In genomic region chr4:115688961-115689360, GRCh38 we compare ENCODE assay signal across 32 cellular contexts.
"Had no signal": no experiment of that assay in that cellular context is flagged by ENCODE, and none has a peak within 500 bp of the region (broad histone marks: within the 10 kb centered on the region; RNA-seq: fewer than 3 reads in every experiment).

No MANE protein-coding gene starts in this region.

- H3K36me3 ChIP-seq: ascending aorta, breast epithelium, cardiac muscle cell, colonic mucosa, heart left ventricle had no signal

- H3K27ac Mint-ChIP-seq: activated CD4-positive, alpha-beta memory T cell treated with anti-CD3 and anti-CD28 coated beads, Interleukin-2, amount 10 ng/mL, durations not matched to agents 7 days and 5 days; activated CD4-positive, alpha-beta T cell treated with anti-CD3 and anti-CD28 coated beads, Interleukin-2, amount 10 ng/mL, durations not matched to agents 7 days and 5 days; activated naive CD4-positive, alpha-beta T cell treated with anti-CD3 and anti-CD28 coated beads, Interleukin-2, amount 10 ng/mL, durations not matched to agents 7 days and 5 days; activated naive CD4-positive, alpha-beta T cell treated with anti-CD3 and anti-CD28 coated beads, Interleukin-2, amount 50 U/mL, for 72 hours; activated naive CD8-positive, alpha-beta T cell treated with anti-CD3 and anti-CD28 coated beads, Interleukin-2, amount 10 ng/mL, durations not matched to agents 7 days and 5 days; activated T-cell treated with anti-CD3 and anti-CD28 coated beads, Interleukin-2, amount 50 U/mL, for 24 hours; activated T-cell treated with anti-CD3 and anti-CD28 coated beads, Interleukin-2, amount 50 U/mL, for 72 hours; brain; WTC11 had no signal

- H3K9me3 ChIP-seq: ascending aorta, colonic mucosa had no signal

- H3K4me1 ChIP-seq: ascending aorta, breast epithelium, colonic mucosa, heart left ventricle had no signal

- FAIRE-seq: endometrium, endothelial cell of umbilical vein, frontal cortex had no signal

- H3K27me3 ChIP-seq: ascending aorta, breast epithelium, cardiac muscle cell, colonic mucosa, heart left ventricle had no signal

- H3K36me3 Mint-ChIP-seq: activated naive CD4-positive, alpha-beta T cell treated with anti-CD3 and anti-CD28 coated beads, Interleukin-2, amount 10 ng/mL, durations not matched to agents 7 days and 5 days; activated naive CD4-positive, alpha-beta T cell treated with anti-CD3 and anti-CD28 coated beads, Interleukin-2, amount 50 U/mL, for 72 hours; activated naive CD8-positive, alpha-beta T cell treated with anti-CD3 and anti-CD28 coated beads, Interleukin-2, amount 10 ng/mL, durations not matched to agents 7 days and 5 days; brain; WTC11 had no signal

- ATAC-seq: activated naive CD4-positive, alpha-beta T cell treated with anti-CD3 and anti-CD28 coated beads, Interleukin-2, amount 50 U/mL, for 72 hours; activated T-cell treated with anti-CD3 and anti-CD28 coated beads, Interleukin-2, amount 50 U/mL, for 72 hours; esophagus mucosa; heart left ventricle; WTC11 had no signal

- H3K27me3 Mint-ChIP-seq: activated CD4-positive, alpha-beta memory T cell treated with anti-CD3 and anti-CD28 coated beads, Interleukin-2, amount 10 ng/mL, durations not matched to agents 7 days and 5 days; activated CD4-positive, alpha-beta T cell treated with anti-CD3 and anti-CD28 coated beads, Interleukin-2, amount 10 ng/mL, durations not matched to agents 7 days and 5 days; activated naive CD4-positive, alpha-beta T cell treated with anti-CD3 and anti-CD28 coated beads, Interleukin-2, amount 10 ng/mL, durations not matched to agents 7 days and 5 days; activated naive CD8-positive, alpha-beta T cell treated with anti-CD3 and anti-CD28 coated beads, Interleukin-2, amount 10 ng/mL, durations not matched to agents 7 days and 5 days; activated T-cell treated with anti-CD3 and anti-CD28 coated beads, Interleukin-2, amount 50 U/mL, for 24 hours had no signal

- H3K4me3 ChIP-seq: ascending aorta, breast epithelium, cardiac muscle cell, colonic mucosa, heart left ventricle had no signal

- DNase-seq: activated CD4-positive, alpha-beta memory T cell treated with anti-CD3 and anti-CD28 coated beads, Interleukin-2, amount 10 ng/mL, durations not matched to agents 7 days and 5 days; activated CD4-positive, alpha-beta T cell treated with anti-CD3 and anti-CD28 coated beads for 1 hour; activated CD4-positive, alpha-beta T cell treated with anti-CD3 and anti-CD28 coated beads for 4 hours; activated CD4-positive, alpha-beta T cell treated with anti-CD3 and anti-CD28 coated beads, Interleukin-2, amount 10 ng/mL, durations not matched to agents 7 days and 5 days; activated CD4-positive, alpha-beta T cell treated with anti-CD3 and anti-CD28 coated beads, Interleukin-2, amount 50 U/mL, for 4 hours; activated CD8-positive, alpha-beta memory T cell treated with anti-CD3 and anti-CD28 coated beads, Interleukin-2, amount 50 U/mL, for 48 hours; activated gamma-delta T cell; activated naive CD4-positive, alpha-beta T cell; activated naive CD4-positive, alpha-beta T cell treated with anti-CD3 and anti-CD28 coated beads, Interleukin-2, amount 10 ng/mL, durations not matched to agents 7 days and 5 days; activated naive CD8-positive, alpha-beta T cell treated with anti-CD3 and anti-CD28 coated beads, Interleukin-2, amount 10 ng/mL, durations not matched to agents 7 days and 5 days; activated T-cell treated with anti-CD3 and anti-CD28 coated beads for 4 hours; activated T-cell treated with anti-CD3 and anti-CD28 coated beads, Interleukin-2, amount 50 U/mL, for 24 hours; activated T-cell treated with anti-CD3 and anti-CD28 coated beads, Interleukin-2, amount 50 U/mL, for 72 hours; central memory CD4-positive, alpha-beta T cell; cerebellar nuclear complex; colonic mucosa; effector CD8-positive, alpha-beta T cell; foreskin fibroblast; glutamatergic neuron; heart left ventricle; T-helper 2 cell had no signal

- H3K27ac ChIP-seq: ascending aorta, breast epithelium, cardiac muscle cell, colonic mucosa, heart left ventricle, VCaP had no signal

- H3K4me3 Mint-ChIP-seq: activated CD4-positive, alpha-beta memory T cell treated with anti-CD3 and anti-CD28 coated beads, Interleukin-2, amount 10 ng/mL, durations not matched to agents 7 days and 5 days; activated CD4-positive, alpha-beta T cell treated with anti-CD3 and anti-CD28 coated beads, Interleukin-2, amount 10 ng/mL, durations not matched to agents 7 days and 5 days; activated naive CD4-positive, alpha-beta T cell treated with anti-CD3 and anti-CD28 coated beads, Interleukin-2, amount 10 ng/mL, durations not matched to agents 7 days and 5 days; activated naive CD8-positive, alpha-beta T cell treated with anti-CD3 and anti-CD28 coated beads, Interleukin-2, amount 10 ng/mL, durations not matched to agents 7 days and 5 days; activated T-cell treated with anti-CD3 and anti-CD28 coated beads, Interleukin-2, amount 50 U/mL, for 24 hours; activated T-cell treated with anti-CD3 and anti-CD28 coated beads, Interleukin-2, amount 50 U/mL, for 72 hours; brain; WTC11 had no signal

- H3K9me3 Mint-ChIP-seq: activated CD4-positive, alpha-beta memory T cell treated with anti-CD3 and anti-CD28 coated beads, Interleukin-2, amount 10 ng/mL, durations not matched to agents 7 days and 5 days; activated naive CD8-positive, alpha-beta T cell treated with anti-CD3 and anti-CD28 coated beads, Interleukin-2, amount 10 ng/mL, durations not matched to agents 7 days and 5 days; brain had no signal

- H3K4me1 Mint-ChIP-seq: activated CD4-positive, alpha-beta memory T cell treated with anti-CD3 and anti-CD28 coated beads, Interleukin-2, amount 10 ng/mL, durations not matched to agents 7 days and 5 days; activated CD4-positive, alpha-beta T cell treated with anti-CD3 and anti-CD28 coated beads, Interleukin-2, amount 10 ng/mL, durations not matched to agents 7 days and 5 days; activated naive CD4-positive, alpha-beta T cell treated with anti-CD3 and anti-CD28 coated beads, Interleukin-2, amount 10 ng/mL, durations not matched to agents 7 days and 5 days; activated naive CD8-positive, alpha-beta T cell treated with anti-CD3 and anti-CD28 coated beads, Interleukin-2, amount 10 ng/mL, durations not matched to agents 7 days and 5 days; brain; WTC11 had no signal
